In genomic region chr13:21121616-21122015, GRCh38 we compare ENCODE assay signal across 2 cellular contexts.
TF ChIP-seq lines count a peak whose summit lies in the region.

No MANE protein-coding gene starts in this region.

TF ChIP-seq in GM23338, 12 proteins besides CTCF, POLR2A, EP300 and RAD21:
- no peak for TF ChIP-seq EZH2phosphoT487 (IDR thresholded peaks at IDR 0.05; ENCODE audit: unreplicated experiment)
- no peak for TF ChIP-seq ZNF331 (CRISPR knock-in tag; IDR thresholded peaks at IDR 0.05; ENCODE audit: low read depth)
- no peak for TF ChIP-seq NANOG (IDR thresholded peaks at IDR 0.05; ENCODE audit: borderline replicate concordance)
- no peak for TF ChIP-seq STAT1 (IDR thresholded peaks at IDR 0.05; ENCODE audit: unreplicated experiment)
- TF ChIP-seq JUNB (IDR thresholded peaks at IDR 0.05; ENCODE audit: unreplicated experiment), result no peak
- TF ChIP-seq CREB1 (CRISPR knock-in tag; IDR thresholded peaks at IDR 0.05; ENCODE audit: low read depth), result no peak
- no peak for TF ChIP-seq POLR2AphosphoS5 (IDR thresholded peaks at IDR 0.05; ENCODE audit: low read depth)
- TF ChIP-seq ETS1 (IDR thresholded peaks at IDR 0.05), result no peak
- no peak for TF ChIP-seq ZNF114 (CRISPR knock-in tag; IDR thresholded peaks at IDR 0.05)
- TF ChIP-seq ZNF462 (CRISPR knock-in tag; IDR thresholded peaks at IDR 0.05), result no peak
- TF ChIP-seq EZH2 (IDR thresholded peaks at IDR 0.05; ENCODE audit: low read depth, unreplicated experiment), result no peak
- TF ChIP-seq REST (IDR thresholded peaks at IDR 0.05; ENCODE audit: unreplicated experiment), result no peak

TF ChIP-seq in H1, 55 proteins besides CTCF, POLR2A, EP300 and RAD21:
- TF ChIP-seq TAF1 (IDR thresholded peaks at IDR 0.05; ENCODE audit: low read depth, low read length) (no peak), POU5F1 (IDR thresholded peaks at IDR 0.05; ENCODE audit: low read depth, low read length) (no peak), GTF2F1 (IDR thresholded peaks at IDR 0.05; ENCODE audit: borderline replicate concordance, low read depth, low read length) (no peak), EZH2 (IDR thresholded peaks at IDR 0.05; ENCODE audit: low read depth, low read length, severe bottlenecking) (no peak), YY1 (IDR thresholded peaks at IDR 0.05; ENCODE audit: low read depth, low read length) (no peak), ATF2 (IDR thresholded peaks at IDR 0.05; ENCODE audit: low read length) (no peak), GABPA (IDR thresholded peaks at IDR 0.05; ENCODE audit: borderline replicate concordance, insufficient read depth, low read length) (no peak), POLR2AphosphoS5 (IDR thresholded peaks at IDR 0.05; ENCODE audit: low read depth, low read length) (no peak)
TF ChIP-seq in H1: peak in this region for 0.
